Comparison of ENCODE assay signal across 23 cellular contexts in genomic region chr3:41565948-41566347, GRCh38.
DNase-seq lines count a peak whose midpoint lies in the region; ATAC-seq, FAIRE-seq and TF ChIP-seq lines count a peak whose summit lies in the region.
"Had no signal": no experiment of that assay in that cellular context is flagged by ENCODE, and none has a peak within 500 bp of the region (broad histone marks: within the 10 kb centered on the region; RNA-seq: fewer than 3 reads in every experiment).

No MANE protein-coding gene starts in this region.

- no peak overlapping the region for H3K27ac ChIP-seq in HepG2 (ENCODE audit: extremely low read length, insufficient read depth, low read length)
- H3K27ac ChIP-seq in right lobe of liver: no peak overlapping the region
- H3K27ac ChIP-seq in SJCRH30: no peak overlapping the region
- H3K27ac ChIP-seq: A549; BLaER1 treated with 17β-estradiol and CSF1 and Interleukin-3, amounts not matched to agents 10 nM and 100 nM had no signal

- in situ Hi-C loops in HepG2 (cut with HindIII; ENCODE audit: extremely low pct_ligation_motif_present, low pct_unique_long_range_greater_than_20kb): no loop called here

- TF ChIP-seq POLR2A in HepG2 (IDR thresholded peaks at IDR 0.05; ENCODE audit: insufficient read depth in 1 of 2, low read depth in 2 of 2, low read length in 2 of 2): no peak
- TF ChIP-seq POLR2A in right lobe of liver (IDR thresholded peaks at IDR 0.05): no peak

- H3K4me1 ChIP-seq in HepG2 (ENCODE audit: insufficient read depth, low read length) (no peaks in the 10 kb centered on the region), right lobe of liver (no peaks in the 10 kb centered on the region), SJCRH30 (no peaks in the 10 kb centered on the region)
- H3K4me1 ChIP-seq: A549; BE2C; BLaER1 treated with 17β-estradiol and CSF1 and Interleukin-3, amounts not matched to agents 10 nM and 100 nM; HAP-1 had no signal

- H3K36me3 ChIP-seq in HepG2 (replicated peaks in 1 of 2; ENCODE audit: control insufficient read depth in 1 of 2, insufficient read depth in 2 of 2, low read length in 2 of 2): no peaks in the 10 kb centered on the region
- no peaks in the 10 kb centered on the region for H3K36me3 ChIP-seq in right lobe of liver
- H3K36me3 ChIP-seq in SJCRH30: no peaks in the 10 kb centered on the region
- H3K36me3 ChIP-seq: BE2C; BLaER1 treated with 17β-estradiol and CSF1 and Interleukin-3, amounts not matched to agents 10 nM and 100 nM; HAP-1 had no signal

- no peaks in the 10 kb centered on the region for H3K27me3 ChIP-seq in HepG2 (ENCODE audit: control insufficient read depth in 1 of 2, insufficient read depth in 2 of 2, low read length in 2 of 2)
- no peaks in the 10 kb centered on the region for H3K27me3 ChIP-seq in right lobe of liver
- H3K27me3 ChIP-seq in SJCRH30: no peaks in the 10 kb centered on the region
- H3K27me3 ChIP-seq: BE2C; BLaER1 treated with 17β-estradiol and CSF1 and Interleukin-3, amounts not matched to agents 10 nM and 100 nM had no signal

- no peak overlapping the region for H3K9ac ChIP-seq in HepG2 (ENCODE audit: insufficient read depth, low read depth, low read length)
- H3K9ac ChIP-seq: BLaER1 treated with 17β-estradiol and CSF1 and Interleukin-3, amounts not matched to agents 10 nM and 100 nM had no signal

- no peaks in the 10 kb centered on the region for H3K9me3 ChIP-seq in HepG2 (ENCODE audit: low read length)
- H3K9me3 ChIP-seq in right lobe of liver: no peaks in the 10 kb centered on the region
- H3K9me3 ChIP-seq in SJCRH30 (replicated peaks): no peaks in the 10 kb centered on the region
- H3K9me3 ChIP-seq: A549; BE2C; BLaER1 treated with 17β-estradiol and CSF1 and Interleukin-3, amounts not matched to agents 10 nM and 100 nM; HAP-1 had no signal

- no peak overlapping the region for H3K4me3 ChIP-seq in HepG2 (replicated peaks in 1 of 3; ENCODE audit: insufficient read depth in 1 of 3, low read depth in 2 of 3, low read length in 3 of 3)
- H3K4me3 ChIP-seq in right lobe of liver: no peak overlapping the region
- no peak overlapping the region for H3K4me3 ChIP-seq in SJCRH30
- H3K4me3 ChIP-seq: A549; BLaER1 treated with 17β-estradiol and CSF1 and Interleukin-3, amounts not matched to agents 10 nM and 100 nM; GM12878; GM23338; HAP-1 had no signal

- POLR2A ChIA-PET in HepG2 (lab: Yijun Ruan, JAX): no interaction called here

- WGBS in HepG2 (ENCODE audit: low lambda C conversion rate): 92% methylated on average over 3 of the region's 3 CpGs
- 85% methylated on average over 3 of the region's 3 CpGs for WGBS in right lobe of liver (ENCODE audit: insufficient coverage, low coverage, low lambda C conversion rate, missing lambda C conversion rate)

- no peak overlapping the region for H2AFZ ChIP-seq in HepG2 (ENCODE audit: low read length)
- H2AFZ ChIP-seq: GM23338 had no signal

- no peak overlapping the region for H3K4me2 ChIP-seq in HepG2 (ENCODE audit: low read depth, low read length)
- H3K4me2 ChIP-seq: A549; BLaER1 treated with 17β-estradiol and CSF1 and Interleukin-3, amounts not matched to agents 10 nM and 100 nM; GM23338 had no signal

- intact Hi-C loops in HepG2 (cut with micrococcal nuclease; ENCODE audit: unreplicated experiment) (no loop called here), right lobe of liver (cut with DNase I) (no loop called here), left colon (cut with DNase I, micrococcal nuclease) (no loop called here)

- no peak for TF ChIP-seq CTCF in HepG2 (CRISPR knock-in tag; IDR thresholded peaks at IDR 0.05)
- TF ChIP-seq CTCF in right lobe of liver (IDR thresholded peaks at IDR 0.05): no peak

- FAIRE-seq in HepG2 (lab: Jason Lieb, UNC): no peak
- FAIRE-seq: A549, D721Med, GM12878, GM18507 had no signal

- no peak for ATAC-seq in HepG2
- ATAC-seq in right lobe of liver: no peak
- peak; percentile 77 for ATAC-seq in left colon
- no peak for ATAC-seq in GM21423 (IDR thresholded peaks at IDR 0.05; ENCODE audit: unreplicated experiment)
- ATAC-seq: A549, GM12878, GM23338 had no signal

- no peak for DNase-seq in HepG2 (ENCODE audit: low spot score)
- no peak for DNase-seq in right lobe of liver
- DNase-seq in amniotic epithelial cell (ENCODE audit: low read depth): peak; percentile 1
- no peak for DNase-seq in left colon
- DNase-seq in activated CD4-positive, alpha-beta T cell treated with anti-CD3 and anti-CD28 coated beads, Interleukin-2, amount 50 U/mL, for 48 hours: no peak
- DNase-seq in SJCRH30: no peak
- DNase-seq: 8988T; ACHN; AML-193; BE2C; CD4-positive, alpha-beta T cell; CD8-positive, alpha-beta memory T cell; DMS79; EL; GDM1 had no signal

- BruUV-seq in HepG2 (replicated peaks; lab: Mats Ljungman, UMichigan): no TSS peak

- no peak for TF ChIP-seq RAD21 in HepG2 (CRISPR knock-in tag; IDR thresholded peaks at IDR 0.05)

- TF ChIP-seq EP300 in HepG2 (IDR thresholded peaks at IDR 0.05; ENCODE audit: low read depth in 2 of 2, low read length in 2 of 2) (no peak), HepG2 (CRISPR knock-in tag; IDR thresholded peaks at IDR 0.05; ENCODE audit: borderline replicate concordance) (no peak)

- no peaks in the 10 kb centered on the region for H4K20me1 ChIP-seq in HepG2 (ENCODE audit: insufficient read depth, low read length)
- H4K20me1 ChIP-seq: BLaER1 treated with 17β-estradiol and CSF1 and Interleukin-3, amounts not matched to agents 10 nM and 100 nM had no signal

- CTCF ChIA-PET in HepG2 (lab: Yijun Ruan, JAX; ENCODE audit: low intra/inter-chr PET ratio, low total read pairs): no interaction called here

- H3K79me2 ChIP-seq in HepG2 (ENCODE audit: insufficient read depth, low read length): no peaks in the 10 kb centered on the region

TF ChIP-seq in HepG2, 621 proteins besides CTCF, POLR2A, EP300 and RAD21:
- TF ChIP-seq ZKSCAN1 (IDR thresholded peaks at IDR 0.05; ENCODE audit: low read length) (no peak), ATF7 (IDR thresholded peaks at IDR 0.05) (peak; percentile 58), ATF7 (CRISPR knock-in tag; IDR thresholded peaks at IDR 0.05) (no peak)
